ENCODE assay signal across 10 cellular contexts in genomic region chr2:28868611-28869010, GRCh38. TPM values are rescaled to one million over a fixed set of nuclear protein-coding genes. Genes with fewer than 3 reads are reported as not detected.
DNase-seq lines count a peak whose midpoint lies in the region; TF ChIP-seq lines count a peak whose summit lies in the region.
"Had no signal": no experiment of that assay in that cellular context is flagged by ENCODE, and none has a peak within 500 bp of the region (broad histone marks: within the 10 kb centered on the region; RNA-seq: fewer than 3 reads in every experiment).

No MANE protein-coding gene starts in this region.

- no peaks in the 10 kb centered on the region for H3K36me3 ChIP-seq in ovary

- in situ Hi-C loops in astrocyte of the cerebellum (cut with HindIII; ENCODE audit: low sequenced_read_pairs) = no loop called here

- H3K4me1 Mint-ChIP-seq in HFFc6 (ENCODE audit: low read depth) (peaks cover 36% of the 10 kb centered on the region), mesothelial cell of epicardium (peaks cover 28% of the 10 kb centered on the region)

- 76 to 80% (median 77%) methylated on average over 12 of the region's 12 CpGs for WGBS in ovary, 3 donors

- H3K4me3 ChIP-seq in AG04449 (ENCODE audit: low read depth, low read length) (peak overlapping the region; percentile 91), astrocyte of the cerebellum (ENCODE audit: low read depth, low read length) (peak overlapping the region; percentile 71), ovary (no peak overlapping the region)

- TF ChIP-seq EP300 in ovary (IDR thresholded peaks at IDR 0.05) = no peak

- TF ChIP-seq CTCF in AG04449 (IDR thresholded peaks at IDR 0.05; ENCODE audit: insufficient read depth, low read length, missing control alignments) (no peak), HFFc6 (IDR thresholded peaks at IDR 0.05) (no peak), astrocyte of the cerebellum (IDR thresholded peaks at IDR 0.05; ENCODE audit: low read depth, low read length, missing control alignments) (no peak), mesothelial cell of epicardium (IDR thresholded peaks at IDR 0.05; ENCODE audit: unreplicated experiment) (no peak), ovary (IDR thresholded peaks at IDR 0.05) (no peak)

- no peaks in the 10 kb centered on the region for H3K27me3 ChIP-seq in ovary

- no peaks in the 10 kb centered on the region for H3K9me3 ChIP-seq in ovary

- no peak overlapping the region for H3K27ac ChIP-seq in ovary

- H3K9me3 Mint-ChIP-seq in HFFc6 = no peaks in the 10 kb centered on the region
- H3K9me3 Mint-ChIP-seq in mesothelial cell of epicardium = no peaks in the 10 kb centered on the region

- CTCF ChIA-PET in AG04449 (lab: Yijun Ruan, JAX) = interaction anchor here (1.0 to 1.2 kb wide), 2 partner anchors 48 to 1186 kb away, joined by 3 to 4 read pairs; no protein-coding TSS in a partner anchor

- H3K27ac Mint-ChIP-seq in HFFc6 (no peak overlapping the region), mesothelial cell of epicardium (no peak overlapping the region)

- peaks cover 7% of the 10 kb centered on the region; the same call in 1 of the 2 replicates for H3K36me3 Mint-ChIP-seq in HFFc6 (ENCODE audit: low read depth)
- H3K36me3 Mint-ChIP-seq in mesothelial cell of epicardium = peaks cover 14% of the 10 kb centered on the region

- H3K4me3 Mint-ChIP-seq in HFFc6 = peak overlapping the region; percentile 96
- peak overlapping the region; percentile 98 for H3K4me3 Mint-ChIP-seq in mesothelial cell of epicardium

- intact Hi-C loops in ovary (cut with DNase I) = no loop called here

- DNase-seq in AG04449 (ENCODE audit: low read depth, low spot score) (no peak), HFFc6 (no peak), astrocyte of the cerebellum (ENCODE audit: low read depth) (no peak), mesothelial cell of epicardium (ENCODE audit: low spot score in 2 of 2, unreplicated experiment in 2 of 2) (no peak), NCI-H2081 (lab: John Stamatoyannopoulos, UW) (no peak), AG08395 (ENCODE audit: low spot score) (no peak), ovary (no peak), NCI-H524 treated with DMSO at 0.1 percent for 48 hours (lab: John Stamatoyannopoulos, UW) (no peak)
- DNase-seq: GF-D8, NCI-H446 had no signal

- POLR2A ChIA-PET in AG04449 (lab: Yijun Ruan, JAX) = no interaction called here

- H3K27me3 Mint-ChIP-seq in HFFc6 (ENCODE audit: insufficient read depth) = 0 out of 2 replicates have a peak, but pooled peaks cover 4% of the 10 kb centered on the region
- peaks cover 3% of the 10 kb centered on the region for H3K27me3 Mint-ChIP-seq in mesothelial cell of epicardium (ENCODE audit: low read depth)

- peaks cover 11% of the 10 kb centered on the region for H3K4me1 ChIP-seq in ovary (ENCODE audit: insufficient read depth)

- TF ChIP-seq POLR2A in ovary (IDR thresholded peaks at IDR 0.05) = no peak

RNA-seq across cellular contexts. Expression of gene TRMT61B, which starts 1.5 kb away (rescaled TPM):
- total RNA-seq in HFFc6 (2021; fragmentation: NEBNext Ultra II Directional; extraction: Animal tissue kit (Norgen Biotek cat#: 25700)) = 10 to 100 TPM; 11.3 to 13.9 (median 12.3) TPM
- total RNA-seq in mesothelial cell of epicardium = 18.6 to 19.2 TPM (median 19.1 TPM) in 3 replicates
- 10 to 100 TPM in 6 of 7 donors, 1 to 10 TPM in 1; 8.1 to 18.4 (median 14.2) TPM for total RNA-seq in ovary
- 10 to 100 TPM; 11.7 to 13.0 TPM for polyA plus RNA-seq in ovary

RNA-seq across cellular contexts. Expression of gene WDR43, which starts 25.9 kb away (rescaled TPM):
- 10 to 100 TPM; 67.8 to 81.1 (median 71.4) TPM for total RNA-seq in HFFc6 (2021; fragmentation: NEBNext Ultra II Directional; extraction: Animal tissue kit (Norgen Biotek cat#: 25700))
- 65.3 to 66.9 TPM (median 65.5 TPM) in 3 replicates for total RNA-seq in mesothelial cell of epicardium
- total RNA-seq in ovary = 10 to 100 TPM; 29.0 to 63.5 (median 46.8) TPM
- 10 to 100 TPM; 14.0 to 29.0 TPM for polyA plus RNA-seq in ovary

RNA-seq across cellular contexts. Expression of gene SPDYA, which starts 58.0 kb away (rescaled TPM):
- total RNA-seq in HFFc6 (2021; fragmentation: NEBNext Ultra II Directional; extraction: Animal tissue kit (Norgen Biotek cat#: 25700)) = under 1 TPM in 4 of 6 experiments, not detected in 2; 0.14 to 0.47 (median 0.34) TPM
- total RNA-seq in mesothelial cell of epicardium = 1.3 to 2.0 TPM (median 1.7 TPM) in 3 replicates
- 1 to 10 TPM in 4 of 7 donors, under 1 TPM in 3; 0.58 to 4.3 (median 1.8) TPM for total RNA-seq in ovary
- under 1 TPM; 0.13 to 0.53 TPM for polyA plus RNA-seq in ovary
